10 cellular contexts compared by ENCODE assay signal in genomic region chr1:11364170-11364569, GRCh38.
DNase-seq lines count a peak whose midpoint lies in the region; ATAC-seq and TF ChIP-seq lines count a peak whose summit lies in the region.
"Had no signal": no experiment of that assay in that cellular context is flagged by ENCODE, and none has a peak within 500 bp of the region (broad histone marks: within the 10 kb centered on the region; RNA-seq: fewer than 3 reads in every experiment).

No MANE protein-coding gene starts in this region.

- no peak overlapping the region for H3K4me2 ChIP-seq in H9 (ENCODE audit: insufficient read depth, insufficient read length, low read length)
- H3K4me2 ChIP-seq in trophoblast cell (ENCODE audit: low read length) = no peak overlapping the region

- no peaks in the 10 kb centered on the region for H3K23me2 ChIP-seq in H9 (ENCODE audit: insufficient read length, low read depth, low read length, poor library complexity, severe bottlenecking)

- no peak overlapping the region for H3K56ac ChIP-seq in H9 (ENCODE audit: insufficient read length, low read depth, low read length)

- H3K9me3 Mint-ChIP-seq in H9 = no peaks in the 10 kb centered on the region
- H3K9me3 Mint-ChIP-seq: activated T-cell treated with anti-CD3 and anti-CD28 coated beads, Interleukin-2, amount 50 U/mL, for 24 hours; dendritic cell treated with granulocyte-macrophage colony-stimulating factor and Interleukin-4, amounts not matched to agents 40 ng/mL and 50 ng/mL, for 4 days had no signal

- no peak overlapping the region for H2BK20ac ChIP-seq in H9 (ENCODE audit: low read depth, low read length, poor library complexity, severe bottlenecking)

- peaks cover 3% of the 10 kb centered on the region for H3K27me3 Mint-ChIP-seq in H9 (ENCODE audit: low read depth)
- H3K27me3 Mint-ChIP-seq: dendritic cell treated with granulocyte-macrophage colony-stimulating factor and Interleukin-4, amounts not matched to agents 40 ng/mL and 50 ng/mL, for 4 days had no signal

- H3K36me3 ChIP-seq in left lung = no peaks in the 10 kb centered on the region
- no peaks in the 10 kb centered on the region for H3K36me3 ChIP-seq in trophoblast cell (ENCODE audit: control insufficient read depth in 1 of 2, insufficient read depth in 2 of 2, low read length in 2 of 2)

- H4K12ac ChIP-seq in trophoblast cell (ENCODE audit: low read depth, low read length) = no peak overlapping the region

- H3K79me2 ChIP-seq in H9 (ENCODE audit: insufficient read depth, low read length) (no peaks in the 10 kb centered on the region), trophoblast cell (ENCODE audit: control insufficient read depth, insufficient read depth, low read length, poor library complexity) (no peaks in the 10 kb centered on the region)

- no peak overlapping the region for H4K91ac ChIP-seq in H9 (ENCODE audit: insufficient read length, low read depth, low read length)
- H4K91ac ChIP-seq in trophoblast cell (ENCODE audit: low read depth, low read length) = no peak overlapping the region

- DNase-seq in DMS53 (lab: John Stamatoyannopoulos, UW) (peak; percentile 64), H9 (no peak), SW480 (ENCODE audit: low spot score) (peak; percentile 36), left lung (no peak), NCI-H446 treated with DMSO at 0.1 percent for 48 hours (lab: John Stamatoyannopoulos, UW) (no peak), anterior cingulate cortex (lab: John Stamatoyannopoulos, UW) (no peak), trophoblast cell (no peak)
- DNase-seq: activated T-cell treated with anti-CD3 and anti-CD28 coated beads, Interleukin-2, amount 50 U/mL, for 24 hours had no signal

- H2AFZ ChIP-seq in H9 (ENCODE audit: low read length) = no peak overlapping the region
- H2AFZ ChIP-seq in trophoblast cell (ENCODE audit: insufficient read depth, low read length, poor library complexity) = no peak overlapping the region

- H4K8ac ChIP-seq in H9 (replicated peaks; ENCODE audit: insufficient read length, low read depth, low read length) (no peak overlapping the region), trophoblast cell (ENCODE audit: low read depth, low read length) (no peak overlapping the region)

- H3K18ac ChIP-seq in H9 (ENCODE audit: insufficient read length, low read depth, low read length) (no peak overlapping the region), trophoblast cell (ENCODE audit: low read length) (no peak overlapping the region)

- H3K27ac ChIP-seq in H9 (ENCODE audit: insufficient read length, low read depth, low read length) (no peak overlapping the region), left lung (no peak overlapping the region), trophoblast cell (ENCODE audit: low read depth, low read length) (no peak overlapping the region)

- H2BK12ac ChIP-seq in H9 (ENCODE audit: insufficient read length, low read depth, low read length) (no peak overlapping the region), trophoblast cell (ENCODE audit: low read length) (no peak overlapping the region)

- H2BK15ac ChIP-seq in H9 (ENCODE audit: low read depth, low read length) = no peak overlapping the region

- TF ChIP-seq CTCF in H9 (conservative IDR thresholded peaks at IDR 0.05) (peak; percentile 71), left lung (IDR thresholded peaks at IDR 0.05) (peak in 1 of 2 donors; percentile 8)

- no peaks in the 10 kb centered on the region for H4K20me1 ChIP-seq in H9 (ENCODE audit: control insufficient read depth, insufficient read depth, insufficient read length)

- H3T11ph ChIP-seq in H9 (ENCODE audit: low read length) = no peak overlapping the region

- H3K9me3 ChIP-seq in H9 (ENCODE audit: control insufficient read depth, low read depth, low read length) (no peaks in the 10 kb centered on the region), left lung (no peaks in the 10 kb centered on the region), trophoblast cell (ENCODE audit: insufficient read depth, low read depth, low read length) (peaks cover 2% of the 10 kb centered on the region)

- no peaks in the 10 kb centered on the region for H3K79me1 ChIP-seq in H9 (ENCODE audit: insufficient read depth, low read depth, low read length, poor library complexity, severe bottlenecking)
- no peaks in the 10 kb centered on the region for H3K79me1 ChIP-seq in trophoblast cell (ENCODE audit: low read length)

- no peaks in the 10 kb centered on the region for H3K4me1 ChIP-seq in H9 (ENCODE audit: insufficient read depth, low read length)
- no peaks in the 10 kb centered on the region for H3K4me1 ChIP-seq in left lung
- H3K4me1 ChIP-seq in trophoblast cell (ENCODE audit: control insufficient read depth in 1 of 2, insufficient read depth in 2 of 2, low read length in 2 of 2) = no peaks in the 10 kb centered on the region

- H3K23ac ChIP-seq in H9 (ENCODE audit: insufficient read length, low read depth, low read length) (no peak overlapping the region), trophoblast cell (ENCODE audit: low read length) (no peak overlapping the region)

- no peaks in the 10 kb centered on the region for H3K36me3 Mint-ChIP-seq in H9 (ENCODE audit: insufficient read depth in 1 of 3, low read depth in 3 of 3)

- no peak overlapping the region for H2AK5ac ChIP-seq in H9 (ENCODE audit: insufficient read length, low read length)
- H2AK5ac ChIP-seq in trophoblast cell (ENCODE audit: low read length) = no peak overlapping the region

- H3K4me3 ChIP-seq in left lung (no peak overlapping the region), trophoblast cell (ENCODE audit: low read depth, low read length) (no peak overlapping the region)

- H3K9ac ChIP-seq in H9 (ENCODE audit: extremely low read depth, insufficient read length, low read length) (no peak overlapping the region), trophoblast cell (ENCODE audit: low read length) (no peak overlapping the region)

- H3K27me3 ChIP-seq in H9 (ENCODE audit: insufficient read depth, low read length) (no peaks in the 10 kb centered on the region), left lung (peaks cover 0 to 43% of the 10 kb centered on the region in 2 donors), trophoblast cell (ENCODE audit: insufficient read depth, low read length) (no peaks in the 10 kb centered on the region)

- H3K27ac Mint-ChIP-seq in H9 = no peak overlapping the region
- H3K27ac Mint-ChIP-seq: activated T-cell treated with anti-CD3 and anti-CD28 coated beads, Interleukin-2, amount 50 U/mL, for 24 hours; dendritic cell treated with granulocyte-macrophage colony-stimulating factor and Interleukin-4, amounts not matched to agents 40 ng/mL and 50 ng/mL, for 4 days had no signal

- no peak overlapping the region for H2BK5ac ChIP-seq in H9 (ENCODE audit: insufficient read length, low read length)
- no peak overlapping the region for H2BK5ac ChIP-seq in trophoblast cell (ENCODE audit: low read depth, low read length, poor library complexity)

- ATAC-seq in left lung (peak; percentile 64), GM21576 (IDR thresholded peaks at IDR 0.05; ENCODE audit: unreplicated experiment) (no peak)

- H4K5ac ChIP-seq in H9 (ENCODE audit: insufficient read length, low read depth, low read length) = no peak overlapping the region

- no CpG with 5 or more reads among the region's 7 CpGs for WGBS in H9 (ENCODE audit: extremely low coverage, insufficient read length, low lambda C conversion rate)
- WGBS in trophoblast cell (ENCODE audit: extremely low coverage, insufficient coverage, insufficient read length) = no CpG with 5 or more reads among the region's 7 CpGs

- no peak overlapping the region; the same call in 1 of the 2 replicates for H3K14ac ChIP-seq in H9 (ENCODE audit: insufficient read depth, low read length)
- H3K14ac ChIP-seq in trophoblast cell (ENCODE audit: low read length) = no peak overlapping the region

- H3K4ac ChIP-seq in H9 (ENCODE audit: low read depth, low read length) = no peak overlapping the region
- no peak overlapping the region for H3K4ac ChIP-seq in trophoblast cell (ENCODE audit: low read depth, low read length)

- intact Hi-C loops in left lung (cut with DNase I) = no loop called here

- H3K4me1 Mint-ChIP-seq in H9 = peaks cover 10 to 22% of the 10 kb centered on the region in 2 experiments

- H3K4me3 Mint-ChIP-seq in H9 = no peak overlapping the region
- H3K4me3 Mint-ChIP-seq: activated T-cell treated with anti-CD3 and anti-CD28 coated beads, Interleukin-2, amount 50 U/mL, for 24 hours; dendritic cell treated with granulocyte-macrophage colony-stimulating factor and Interleukin-4, amounts not matched to agents 40 ng/mL and 50 ng/mL, for 4 days had no signal

- H2BK120ac ChIP-seq in H9 (ENCODE audit: low read depth, low read length, poor library complexity, severe bottlenecking) (no peak overlapping the region), trophoblast cell (ENCODE audit: insufficient read depth, low read length, poor library complexity) (no peak overlapping the region)

Comparison
In these comparisons a context has a peak if more than half of its experiments do, and no peak if none do; other contexts are left out.
1. DNase-seq: peak in DMS53 (single experiment) and SW480 (single experiment); none in H9 (single experiment), left lung (0 of 2), NCI-H446 treated with DMSO at 0.1 percent for 48 hours (single experiment), anterior cingulate cortex (0 of 58) and trophoblast cell (0 of 2).